ENCODE assay signal across 8 cellular contexts in genomic region chr10:17229967-17230682, GRCh38. TPM values are rescaled to one million over a fixed set of nuclear protein-coding genes. Genes with fewer than 3 reads are reported as not detected.
DNase-seq lines count a peak whose midpoint lies in the region; TF ChIP-seq lines count a peak whose summit lies in the region.

No MANE protein-coding gene starts in this region.

- H3K9me3 ChIP-seq in H9 (ENCODE audit: control insufficient read depth, low read depth, low read length) (no peaks in the 10 kb centered on the region), iPS-18c (ENCODE audit: control insufficient read depth, insufficient read depth, low read length) (peaks cover 6% of the 10 kb centered on the region)

- no peaks in the 10 kb centered on the region; a peak in 1 of 5 replicates for H3K9me3 Mint-ChIP-seq in H9
- no peaks in the 10 kb centered on the region for H3K9me3 Mint-ChIP-seq in T-helper 2 cell treated with Interferon-gamma antibody and Interleukin-4, amounts not matched to agents 5 μg/mL and 100 μg/mL, for 36 hours

- no peak overlapping the region for H2BK12ac ChIP-seq in H9 (ENCODE audit: insufficient read length, low read depth, low read length)

- no peak overlapping the region for H3K23ac ChIP-seq in H9 (ENCODE audit: insufficient read length, low read depth, low read length)

- peaks cover 29 to 30% of the 10 kb centered on the region in 2 experiments for H3K4me1 Mint-ChIP-seq in H9
- peaks cover 48% of the 10 kb centered on the region for H3K4me1 Mint-ChIP-seq in T-helper 2 cell treated with Interferon-gamma antibody and Interleukin-4, amounts not matched to agents 5 μg/mL and 100 μg/mL, for 36 hours (ENCODE audit: low read depth)

- H2BK20ac ChIP-seq in H9 (ENCODE audit: low read depth, low read length, poor library complexity, severe bottlenecking): no peak overlapping the region

- no peak overlapping the region for H4K8ac ChIP-seq in H9 (replicated peaks; ENCODE audit: insufficient read length, low read depth, low read length)

- peaks cover 16% of the 10 kb centered on the region for H3K23me2 ChIP-seq in H9 (ENCODE audit: insufficient read length, low read depth, low read length, poor library complexity, severe bottlenecking)

- WGBS in H9 (ENCODE audit: extremely low coverage, insufficient read length, low lambda C conversion rate): no CpG with 5 or more reads among the region's 43 CpGs

- peaks cover 17 to 40% (median 34%) of the 10 kb centered on the region in 3 experiments; a peak in 6 of 7 replicates for H3K36me3 Mint-ChIP-seq in H9 (ENCODE audit: insufficient read depth in 1 of 3, low read depth in 3 of 3)
- peaks cover 61% of the 10 kb centered on the region for H3K36me3 Mint-ChIP-seq in T-helper 2 cell treated with Interferon-gamma antibody and Interleukin-4, amounts not matched to agents 5 μg/mL and 100 μg/mL, for 36 hours (ENCODE audit: low read depth)

- no peak for TF ChIP-seq CTCF in GM12865 (IDR thresholded peaks at IDR 0.05; ENCODE audit: insufficient read depth, low read depth, low read length, missing control alignments)
- no peak for TF ChIP-seq CTCF in H9 (conservative IDR thresholded peaks at IDR 0.05)

- H2BK15ac ChIP-seq in H9 (ENCODE audit: low read depth, low read length): no peak overlapping the region

- no peak overlapping the region for H3K27ac ChIP-seq in H9 (ENCODE audit: insufficient read length, low read depth, low read length)

- H3K56ac ChIP-seq in H9 (ENCODE audit: insufficient read length, low read depth, low read length): no peak overlapping the region

- H2AFZ ChIP-seq in H9 (ENCODE audit: low read length): no peak overlapping the region

- DNase-seq in GM12865 (ENCODE audit: low read depth) (peak; percentile 93), H9 (peak; percentile 89), M059J (ENCODE audit: low read depth) (peak; percentile 48), astrocyte of the hippocampus (ENCODE audit: low read depth, low spot score) (peak; percentile 87), NCI-H524 treated with DMSO at 0.1 percent for 48 hours (lab: John Stamatoyannopoulos, UW) (no peak)
- DNase-seq in T-helper 2 cell treated with Interferon-gamma antibody and Interleukin-4, amounts not matched to agents 5 μg/mL and 100 μg/mL, for 36 hours (ENCODE audit: low spot score): peak; percentile 87
- DNase-seq in stimulated activated CD4-positive, alpha-beta T cell treated with anti-CD3 and anti-CD28 coated beads, Interleukin-12 subunit alpha, Interleukin-12 subunit beta, amount 100 ng/mL, for 24 hours (ENCODE audit: low read depth in 2 of 2): peak; percentile 75 to 87

- no peak overlapping the region for H4K5ac ChIP-seq in H9 (ENCODE audit: insufficient read length, low read depth, low read length)

- H3K27ac Mint-ChIP-seq in H9: peak overlapping the region; percentile 76 to 87 (median 86); a peak in 5 of 7 replicates
- peak overlapping the region; percentile 100 for H3K27ac Mint-ChIP-seq in T-helper 2 cell treated with Interferon-gamma antibody and Interleukin-4, amounts not matched to agents 5 μg/mL and 100 μg/mL, for 36 hours

- peak overlapping the region; percentile 85 for H3K4me2 ChIP-seq in H9 (ENCODE audit: insufficient read depth, insufficient read length, low read length)

- no peaks in the 10 kb centered on the region for H4K20me1 ChIP-seq in H9 (ENCODE audit: control insufficient read depth, insufficient read depth, insufficient read length)

- no peak overlapping the region for H3T11ph ChIP-seq in H9 (ENCODE audit: low read length)

- H4K91ac ChIP-seq in H9 (ENCODE audit: insufficient read length, low read depth, low read length): no peak overlapping the region

- peak overlapping the region; percentile 67 for H3K4me3 ChIP-seq in GM12865 (ENCODE audit: low read depth, low read length)
- H3K4me3 ChIP-seq in iPS-18c (ENCODE audit: insufficient read depth, low read depth, low read length): peak overlapping the region; percentile 94

- peaks cover 4% of the 10 kb centered on the region; the same call in 1 of the 2 replicates for H3K4me1 ChIP-seq in H9 (ENCODE audit: insufficient read depth, low read length)

- H3K14ac ChIP-seq in H9 (ENCODE audit: insufficient read depth, low read length): peak overlapping the region; percentile 42

- peaks cover 7% of the 10 kb centered on the region; the same call in 1 of the 2 replicates for H3K27me3 ChIP-seq in H9 (ENCODE audit: insufficient read depth, low read length)

- no peak overlapping the region for H2AK5ac ChIP-seq in H9 (ENCODE audit: insufficient read length, low read length)

- H3K79me2 ChIP-seq in H9 (ENCODE audit: insufficient read depth, low read length): no peaks in the 10 kb centered on the region

- no peaks in the 10 kb centered on the region for H3K79me1 ChIP-seq in H9 (ENCODE audit: insufficient read depth, low read depth, low read length, poor library complexity, severe bottlenecking)

- H3K4ac ChIP-seq in H9 (ENCODE audit: low read depth, low read length): no peak overlapping the region

- no peak overlapping the region for H2BK5ac ChIP-seq in H9 (ENCODE audit: insufficient read length, low read length)

- peak overlapping the region; percentile 59 for H3K18ac ChIP-seq in H9 (ENCODE audit: insufficient read length, low read depth, low read length)

- peak overlapping the region; percentile 5 for H3K9ac ChIP-seq in H9 (ENCODE audit: extremely low read depth, insufficient read length, low read length)

- H3K4me3 Mint-ChIP-seq in H9: peak overlapping the region; percentile 74 to 85
- H3K4me3 Mint-ChIP-seq in T-helper 2 cell treated with Interferon-gamma antibody and Interleukin-4, amounts not matched to agents 5 μg/mL and 100 μg/mL, for 36 hours: peak overlapping the region; percentile 97

- peaks cover 28% of the 10 kb centered on the region for H3K27me3 Mint-ChIP-seq in H9 (ENCODE audit: low read depth)
- H3K27me3 Mint-ChIP-seq in T-helper 2 cell treated with Interferon-gamma antibody and Interleukin-4, amounts not matched to agents 5 μg/mL and 100 μg/mL, for 36 hours (ENCODE audit: low read depth): no peaks in the 10 kb centered on the region

- no peak overlapping the region for H2BK120ac ChIP-seq in H9 (ENCODE audit: low read depth, low read length, poor library complexity, severe bottlenecking)

RNA-seq across cellular contexts. Expression of gene VIM, which starts 2.1 kb away (rescaled TPM):
- total RNA-seq in H9 (2021): 232 and 240 TPM in 2 replicates
- total RNA-seq in M059J (2014; rRNA removed; shearing (Covaris generic)): 2,499 and 3,150 TPM in 2 replicates

RNA-seq across cellular contexts. Expression of gene TRDMT1, which starts 28.7 kb away (rescaled TPM):
- total RNA-seq in H9 (2021): 18.8 and 20.2 TPM in 2 replicates
- 2.6 and 3.3 TPM in 2 replicates for total RNA-seq in M059J (2014; rRNA removed; shearing (Covaris generic))

Comparison
In these comparisons a context has a peak if more than half of its experiments do, and no peak if none do; other contexts are left out.
1. RNA of gene VIM, which starts 2.1 kb away (total RNA-seq): 2,499 to 3,150 TPM in M059J; 232 to 240 TPM in H9; every median in the first group is over 10 times any median in the second.